ENCODE assay signal across 8 cellular contexts in genomic region chr2:178404380-178404767, GRCh38. TPM values are rescaled to one million over a fixed set of nuclear protein-coding genes. Genes with fewer than 3 reads are reported as not detected.
DNase-seq lines count a peak whose midpoint lies in the region; ATAC-seq and TF ChIP-seq lines count a peak whose summit lies in the region.

No MANE protein-coding gene starts in this region.

- intact Hi-C loops in mammary epithelial cell (cut with micrococcal nuclease), result no loop called here

- H3K9ac ChIP-seq in mammary epithelial cell (ENCODE audit: insufficient read depth, low read length), result no peak overlapping the region

- no peaks in the 10 kb centered on the region for H3K27me3 ChIP-seq in mammary epithelial cell (ENCODE audit: insufficient read depth, low read length)

- H2AFZ ChIP-seq in mammary epithelial cell (ENCODE audit: low read depth, low read length), result peak overlapping the region; percentile 6

- no peaks in the 10 kb centered on the region for H3K4me1 ChIP-seq in mammary epithelial cell (ENCODE audit: insufficient read depth, low read length)

- in situ Hi-C loops in mammary epithelial cell (cut with MboI; ENCODE audit: low sequenced_read_pairs in 2 of 2), result no loop called here

- H3K9me3 ChIP-seq in mammary epithelial cell (replicated peaks; ENCODE audit: insufficient read depth, low read length), result no peaks in the 10 kb centered on the region

- H3K36me3 ChIP-seq in mammary epithelial cell (ENCODE audit: insufficient read depth, low read length), result no peaks in the 10 kb centered on the region

- DNase-seq in AG20443 (ENCODE audit: low spot score) (peak; percentile 78), NCI-H2196 (lab: John Stamatoyannopoulos, UW; ENCODE audit: unreplicated experiment) (peak; percentile 22), mammary epithelial cell (peak; percentile 81), stromal cell of bone marrow (ENCODE audit: low read depth) (peak; percentile 71), SKM-1 (lab: John Stamatoyannopoulos, UW; ENCODE audit: unreplicated experiment) (no peak), activated gamma-delta T cell (lab: John Stamatoyannopoulos, UW) (no peak)

- no peak overlapping the region for H3K4me2 ChIP-seq in mammary epithelial cell (ENCODE audit: insufficient read depth, low read depth, low read length)

- dilution Hi-C loops in mammary epithelial cell (cut with HindIII; ENCODE audit: low sequenced_read_pairs), result loop anchor here (25.0 kb wide), 1 partner anchor 292 kb away; the partner anchor contains the start of gene RBM45

- no peak for TF ChIP-seq CTCF in mammary epithelial cell (conservative IDR thresholded peaks at IDR 0.05 in 1 of 2, IDR thresholded peaks at IDR 0.05 in 1 of 2; ENCODE audit: extremely low read depth in 1 of 2, insufficient read depth in 1 of 2, low read depth in 1 of 2, low read length in 2 of 2)

- WGBS in mammary epithelial cell (ENCODE audit: low coverage, missing lambda C conversion rate), result 50% methylated on average over 4 of the region's 4 CpGs

- ATAC-seq in GM18520 (IDR thresholded peaks at IDR 0.05; ENCODE audit: unreplicated experiment) (peak; percentile 100), HG02798 (IDR thresholded peaks at IDR 0.05; ENCODE audit: poor library complexity, unreplicated experiment) (peak; percentile 100)

- BruUV-seq in mammary epithelial cell (replicated peaks; lab: Mats Ljungman, UMichigan), result no TSS peak

- no peaks in the 10 kb centered on the region for H4K20me1 ChIP-seq in mammary epithelial cell (ENCODE audit: insufficient read depth, low read length)

- no peak overlapping the region for H3K27ac ChIP-seq in mammary epithelial cell (ENCODE audit: insufficient read depth, low read depth, low read length)

- no peaks in the 10 kb centered on the region for H3K79me2 ChIP-seq in mammary epithelial cell (ENCODE audit: insufficient read depth, low read length)

- CTCF ChIA-PET in mammary epithelial cell (lab: Charles Lee; ENCODE audit: low non-redundant PET), result interaction anchor here (0.9 kb wide), 1 partner anchor 10 kb away, joined by 6 read pairs; no protein-coding TSS in a partner anchor

- H3K4me3 ChIP-seq in mammary epithelial cell (replicated peaks in 1 of 3; ENCODE audit: insufficient read depth in 1 of 3, low read depth in 2 of 3, low read length in 3 of 3), result no peak overlapping the region

RNA-seq across cellular contexts. Expression of gene PRKRA, which starts 46.6 kb away (rescaled TPM):
- 10 to 100 TPM; 49.0 to 66.8 TPM for total RNA-seq in mammary epithelial cell
- polyA plus RNA-seq in mammary epithelial cell, result 28.2 TPM
- polyA minus RNA-seq in mammary epithelial cell, result 46.2 TPM

RNA-seq across cellular contexts. Expression of gene PJVK, which starts 46.8 kb away (rescaled TPM):
- 1 to 10 TPM; 1.3 to 4.3 TPM for total RNA-seq in mammary epithelial cell
- 0.56 TPM for polyA plus RNA-seq in mammary epithelial cell
- polyA minus RNA-seq in mammary epithelial cell, result not detected

Comparison
In these comparisons a context has a peak if more than half of its experiments do, and no peak if none do; other contexts are left out.
1. DNase-seq: peak in AG20443 (single experiment), NCI-H2196 (single experiment), mammary epithelial cell (single experiment) and stromal cell of bone marrow (single experiment); none in SKM-1 (single experiment) and activated gamma-delta T cell (single experiment).